ENCODE assay signal across 26 cellular contexts in the genomic region with DNA sequence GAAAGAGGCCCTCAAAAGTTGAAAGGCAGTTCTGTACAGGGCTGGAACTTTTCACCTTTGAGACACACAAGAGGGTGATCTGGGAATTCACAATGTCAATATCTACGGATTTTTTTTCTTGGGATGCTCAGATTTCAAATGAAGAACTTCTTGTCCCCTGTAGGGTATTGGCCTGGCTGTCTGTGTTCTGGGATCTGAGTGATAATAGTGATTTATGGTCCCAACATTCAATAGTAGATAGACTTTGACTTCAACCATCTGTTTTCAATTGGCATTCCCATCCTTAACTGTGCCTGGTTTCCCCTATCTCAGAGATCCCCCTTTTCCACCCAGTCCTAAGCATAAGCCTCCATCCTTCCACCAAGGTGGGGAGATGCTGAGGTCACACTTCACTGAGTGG.
"Had no signal": no experiment of that assay in that cellular context is flagged by ENCODE, and none has a peak within 500 bp of the region (broad histone marks: within the 10 kb centered on the region; RNA-seq: fewer than 3 reads in every experiment).

No MANE protein-coding gene starts in this region.

- H3K36me3 ChIP-seq: MG63 had no signal

- H3K36me3 Mint-ChIP-seq: brain had no signal

- DNase-seq: activated B cell treated with CpG ODN at 0.5 μM for 24 hours; activated CD4-positive, alpha-beta T cell treated with anti-CD3 and anti-CD28 coated beads for 1 hour; activated CD4-positive, alpha-beta T cell treated with anti-CD3 and anti-CD28 coated beads, Interleukin-2, amount 10 ng/mL, durations not matched to agents 24 days and 14 days; activated CD4-positive, alpha-beta T cell treated with anti-CD3 and anti-CD28 coated beads, Interleukin-2, amount 50 U/mL, for 48 hours; activated CD8-positive, alpha-beta memory T cell treated with anti-CD3 and anti-CD28 coated beads for 24 hours; activated gamma-delta T cell; activated naive CD4-positive, alpha-beta T cell treated with anti-CD3 and anti-CD28 coated beads for 36 hours; activated T-cell treated with anti-CD3 and anti-CD28 coated beads, Interleukin-2, amount 50 U/mL, for 4 hours; amygdala; MG63; NCI-H1105; NCI-H1436 treated with DMSO at 0.1 percent for 48 hours; NCI-H187; NCI-H2081; NCI-H2227 treated with DMSO at 0.1 percent for 48 hours; NCI-H526; NCI-H774; OCI-M1; RPMI8226; T1000 had no signal

- ATAC-seq: activated T-cell treated with anti-CD3 and anti-CD28 coated beads, Interleukin-2, amount 50 U/mL, for 4 hours; Panc1; Right ventricle myocardium inferior had no signal

- H3K27ac Mint-ChIP-seq: activated B cell treated with CpG ODN at 0.5 μM for 24 hours; activated naive CD4-positive, alpha-beta T cell treated with anti-CD3 and anti-CD28 coated beads for 36 hours; activated naive CD8-positive, alpha-beta T cell; brain; T-helper 1 cell treated with Interleukin-12 subunit alpha and Interleukin-12 subunit beta and Interleukin-4 antibody, amounts not matched to agents 30 μg/mL and 1 μg/mL, for 36 hours had no signal

- H3K27me3 Mint-ChIP-seq: activated CD4-positive, alpha-beta T cell treated with anti-CD3 and anti-CD28 coated beads, Interleukin-2, amount 10 ng/mL, durations not matched to agents 24 days and 14 days; activated naive CD8-positive, alpha-beta T cell; brain had no signal

- H3K4me3 ChIP-seq: MG63 had no signal

- H3K4me1 Mint-ChIP-seq: activated B cell treated with CpG ODN at 0.5 μM for 24 hours; brain; central memory CD8-positive, alpha-beta T cell had no signal

- H3K4me3 Mint-ChIP-seq: activated B cell treated with CpG ODN at 0.5 μM for 24 hours; activated naive CD4-positive, alpha-beta T cell treated with anti-CD3 and anti-CD28 coated beads for 36 hours; activated naive CD8-positive, alpha-beta T cell; activated T-cell treated with anti-CD3 and anti-CD28 coated beads, Interleukin-2, amount 50 U/mL, for 4 hours; brain; central memory CD8-positive, alpha-beta T cell; T-helper 1 cell treated with Interleukin-12 subunit alpha and Interleukin-12 subunit beta and Interleukin-4 antibody, amounts not matched to agents 30 μg/mL and 1 μg/mL, for 36 hours had no signal
